ENCODE assay signal across 2 cellular contexts in the genomic region with DNA sequence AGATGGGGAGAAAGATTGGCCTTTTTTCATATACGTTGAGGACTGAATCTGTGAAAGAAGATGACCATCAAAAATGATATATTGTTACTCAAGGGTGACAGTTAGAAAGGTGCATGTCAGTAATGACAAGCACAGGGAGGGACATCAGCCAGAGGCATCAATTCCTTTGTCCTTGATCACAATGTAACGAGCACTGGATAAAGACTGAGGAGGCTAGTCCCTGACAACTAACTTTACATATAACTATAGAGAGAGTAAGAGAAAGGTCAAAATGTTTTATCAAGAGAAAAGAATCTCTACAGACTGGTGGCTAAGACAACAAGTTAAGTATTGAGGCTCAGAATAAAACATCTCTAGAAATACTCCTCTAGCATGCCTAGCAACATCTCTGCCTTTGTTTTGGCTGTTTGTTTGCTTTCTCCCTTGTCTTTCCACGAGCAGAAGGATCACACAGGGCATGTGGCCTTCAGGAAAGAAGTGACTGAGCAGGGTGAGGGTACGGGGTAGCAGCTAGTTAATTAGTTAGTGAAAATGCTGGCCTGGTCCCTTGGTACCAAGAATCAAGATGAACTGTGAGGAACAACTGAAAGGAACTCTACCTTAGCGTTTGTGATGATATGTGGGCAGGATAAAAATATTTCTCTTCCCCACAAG.
TF ChIP-seq lines count a peak whose summit lies in the region.

No MANE protein-coding gene starts in this region.

TF ChIP-seq in GM23338, 12 proteins besides CTCF, POLR2A, EP300 and RAD21:
- no peak for TF ChIP-seq JUNB (IDR thresholded peaks at IDR 0.05; ENCODE audit: unreplicated experiment)
- no peak for TF ChIP-seq EZH2 (IDR thresholded peaks at IDR 0.05; ENCODE audit: low read depth, unreplicated experiment)
- no peak for TF ChIP-seq ZNF114 (CRISPR knock-in tag; IDR thresholded peaks at IDR 0.05)
- no peak for TF ChIP-seq POLR2AphosphoS5 (IDR thresholded peaks at IDR 0.05; ENCODE audit: low read depth)
- TF ChIP-seq, protein P1, sequence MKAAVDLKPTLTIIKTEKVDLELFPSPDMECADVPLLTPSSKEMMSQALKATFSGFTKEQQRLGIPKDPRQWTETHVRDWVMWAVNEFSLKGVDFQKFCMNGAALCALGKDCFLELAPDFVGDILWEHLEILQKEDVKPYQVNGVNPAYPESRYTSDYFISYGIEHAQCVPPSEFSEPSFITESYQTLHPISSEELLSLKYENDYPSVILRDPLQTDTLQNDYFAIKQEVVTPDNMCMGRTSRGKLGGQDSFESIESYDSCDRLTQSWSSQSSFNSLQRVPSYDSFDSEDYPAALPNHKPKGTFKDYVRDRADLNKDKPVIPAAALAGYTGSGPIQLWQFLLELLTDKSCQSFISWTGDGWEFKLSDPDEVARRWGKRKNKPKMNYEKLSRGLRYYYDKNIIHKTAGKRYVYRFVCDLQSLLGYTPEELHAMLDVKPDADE (IDR thresholded peaks at IDR 0.05) = no peak
- TF ChIP-seq STAT1 (IDR thresholded peaks at IDR 0.05; ENCODE audit: unreplicated experiment) = no peak
- TF ChIP-seq, protein P2, sequence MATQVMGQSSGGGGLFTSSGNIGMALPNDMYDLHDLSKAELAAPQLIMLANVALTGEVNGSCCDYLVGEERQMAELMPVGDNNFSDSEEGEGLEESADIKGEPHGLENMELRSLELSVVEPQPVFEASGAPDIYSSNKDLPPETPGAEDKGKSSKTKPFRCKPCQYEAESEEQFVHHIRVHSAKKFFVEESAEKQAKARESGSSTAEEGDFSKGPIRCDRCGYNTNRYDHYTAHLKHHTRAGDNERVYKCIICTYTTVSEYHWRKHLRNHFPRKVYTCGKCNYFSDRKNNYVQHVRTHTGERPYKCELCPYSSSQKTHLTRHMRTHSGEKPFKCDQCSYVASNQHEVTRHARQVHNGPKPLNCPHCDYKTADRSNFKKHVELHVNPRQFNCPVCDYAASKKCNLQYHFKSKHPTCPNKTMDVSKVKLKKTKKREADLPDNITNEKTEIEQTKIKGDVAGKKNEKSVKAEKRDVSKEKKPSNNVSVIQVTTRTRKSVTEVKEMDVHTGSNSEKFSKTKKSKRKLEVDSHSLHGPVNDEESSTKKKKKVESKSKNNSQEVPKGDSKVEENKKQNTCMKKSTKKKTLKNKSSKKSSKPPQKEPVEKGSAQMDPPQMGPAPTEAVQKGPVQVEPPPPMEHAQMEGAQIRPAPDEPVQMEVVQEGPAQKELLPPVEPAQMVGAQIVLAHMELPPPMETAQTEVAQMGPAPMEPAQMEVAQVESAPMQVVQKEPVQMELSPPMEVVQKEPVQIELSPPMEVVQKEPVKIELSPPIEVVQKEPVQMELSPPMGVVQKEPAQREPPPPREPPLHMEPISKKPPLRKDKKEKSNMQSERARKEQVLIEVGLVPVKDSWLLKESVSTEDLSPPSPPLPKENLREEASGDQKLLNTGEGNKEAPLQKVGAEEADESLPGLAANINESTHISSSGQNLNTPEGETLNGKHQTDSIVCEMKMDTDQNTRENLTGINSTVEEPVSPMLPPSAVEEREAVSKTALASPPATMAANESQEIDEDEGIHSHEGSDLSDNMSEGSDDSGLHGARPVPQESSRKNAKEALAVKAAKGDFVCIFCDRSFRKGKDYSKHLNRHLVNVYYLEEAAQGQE (IDR thresholded peaks at IDR 0.05; ENCODE audit: unreplicated experiment) = no peak
TF ChIP-seq in GM23338: peak in this region for 0.

TF ChIP-seq in H1, 55 proteins besides CTCF, POLR2A, EP300 and RAD21:
- no peak for TF ChIP-seq POLR2AphosphoS5 (IDR thresholded peaks at IDR 0.05; ENCODE audit: low read depth, low read length)
- TF ChIP-seq, protein P3, sequence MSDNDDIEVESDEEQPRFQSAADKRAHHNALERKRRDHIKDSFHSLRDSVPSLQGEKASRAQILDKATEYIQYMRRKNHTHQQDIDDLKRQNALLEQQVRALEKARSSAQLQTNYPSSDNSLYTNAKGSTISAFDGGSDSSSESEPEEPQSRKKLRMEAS (IDR thresholded peaks at IDR 0.05) = 0 out of 2 replicates have a peak, but pooled peaks have one; percentile 34
